ENCODE assay signal across 17 cellular contexts in the genomic region with DNA sequence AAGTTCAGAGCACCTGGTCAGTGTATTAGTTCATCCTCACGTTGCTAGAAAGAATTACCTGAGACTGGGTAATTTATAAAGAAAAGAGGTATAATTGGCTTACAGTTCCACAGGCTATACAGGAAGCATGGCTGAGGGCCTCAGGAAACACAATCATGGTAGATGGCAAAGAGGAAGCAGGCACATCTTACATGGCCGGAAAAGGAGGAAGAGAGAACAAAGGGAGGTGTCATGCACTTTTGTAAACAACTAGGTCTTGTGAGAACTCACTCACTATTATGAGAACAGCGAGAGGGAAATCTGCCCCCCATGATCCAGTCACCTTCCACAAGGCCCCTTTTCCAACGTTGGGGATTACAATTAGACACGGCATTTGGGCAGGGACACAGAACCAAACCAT.
"Had no signal": no experiment of that assay in that cellular context is flagged by ENCODE, and none has a peak within 500 bp of the region (broad histone marks: within the 10 kb centered on the region; RNA-seq: fewer than 3 reads in every experiment).

No MANE protein-coding gene starts in this region.

- ATAC-seq: activated CD4-positive, CD25-positive, alpha-beta regulatory T cell treated with anti-CD3 and anti-CD28 coated beads, Interleukin-2, amount 50 U/mL, for 24 hours; body of pancreas; left lobe of liver; mucosa of descending colon; natural killer cell had no signal

- H3K36me3 ChIP-seq: uterus had no signal

- FAIRE-seq: islet of Langerhans had no signal

- H3K27ac ChIP-seq: body of pancreas, coronary artery, tibial artery, uterus had no signal

- H3K9me3 ChIP-seq: tibial artery, uterus had no signal

- H3K27me3 ChIP-seq: body of pancreas, tibial artery, uterus had no signal

- H3K4me3 ChIP-seq: body of pancreas, coronary artery, mucosa of descending colon, tibial artery, uterus had no signal

- H3K4me1 ChIP-seq: body of pancreas, tibial artery, uterus had no signal

- DNase-seq: activated CD4-positive, alpha-beta T cell treated with anti-CD3 and anti-CD28 coated beads, Interleukin-2, amount 50 U/mL, for 1 hour; activated CD8-positive, alpha-beta memory T cell treated with anti-CD3 and anti-CD28 coated beads for 24 hours; activated gamma-delta T cell treated with Interleukin-2 at 50 U/mL for 16 hours; amygdala; body of pancreas; effector memory CD4-positive, alpha-beta T cell; mammary epithelial cell; mucosa of descending colon; natural killer cell; retina; stimulated activated naive CD4-positive, alpha-beta T cell; tibial artery; uterus had no signal
